Comparison of ENCODE assay signal across 11 cellular contexts in genomic region chr13:33125821-33126570, GRCh38.
DNase-seq lines count a peak whose midpoint lies in the region; ATAC-seq and TF ChIP-seq lines count a peak whose summit lies in the region.
"Had no signal": no experiment of that assay in that cellular context is flagged by ENCODE, and none has a peak within 500 bp of the region (broad histone marks: within the 10 kb centered on the region; RNA-seq: fewer than 3 reads in every experiment).

No MANE protein-coding gene starts in this region.

- no peak overlapping the region for H3K4me3 Mint-ChIP-seq in activated CD4-positive, alpha-beta T cell treated with anti-CD3 and anti-CD28 coated beads, Interleukin-2, amount 10 ng/mL, durations not matched to agents 24 days and 14 days
- no peak overlapping the region for H3K4me3 Mint-ChIP-seq in CD8-positive, alpha-beta T cell
- H3K4me3 Mint-ChIP-seq: natural killer cell had no signal

- H3K9me3 ChIP-seq in colonic mucosa, result no peaks in the 10 kb centered on the region
- no peaks in the 10 kb centered on the region for H3K9me3 ChIP-seq in uterus
- no peaks in the 10 kb centered on the region for H3K9me3 ChIP-seq in CD8-positive, alpha-beta T cell (ENCODE audit: low read length)

- no peak overlapping the region for H3K27ac Mint-ChIP-seq in activated CD4-positive, alpha-beta T cell treated with anti-CD3 and anti-CD28 coated beads, Interleukin-2, amount 10 ng/mL, durations not matched to agents 24 days and 14 days
- no peak overlapping the region for H3K27ac Mint-ChIP-seq in CD8-positive, alpha-beta T cell
- H3K27ac Mint-ChIP-seq: natural killer cell had no signal

- H3K36me3 Mint-ChIP-seq in activated CD4-positive, alpha-beta T cell treated with anti-CD3 and anti-CD28 coated beads, Interleukin-2, amount 10 ng/mL, durations not matched to agents 24 days and 14 days (ENCODE audit: low read depth), result peaks cover 7% of the 10 kb centered on the region
- H3K36me3 Mint-ChIP-seq in CD8-positive, alpha-beta T cell, result no peaks in the 10 kb centered on the region
- H3K36me3 Mint-ChIP-seq: natural killer cell had no signal

- CTCF ChIA-PET in CD8-positive, alpha-beta T cell (lab: Charles Lee), result no interaction called here

- intact Hi-C loops in colonic mucosa (cut with DNase I), result no loop called here
- intact Hi-C loops in lower leg skin (cut with DNase I; ENCODE audit: low total_unique reads), result no loop called here
- intact Hi-C loops in uterus (cut with DNase I; ENCODE audit: low total_unique reads), result no loop called here
- intact Hi-C loops in activated CD4-positive, alpha-beta T cell treated with anti-CD3 and anti-CD28 coated beads, Interleukin-2, amount 10 ng/mL, durations not matched to agents 24 days and 14 days (cut with micrococcal nuclease), result no loop called here
- intact Hi-C loops in CD8-positive, alpha-beta T cell (cut with DNase I, micrococcal nuclease), result no loop called here

- H3K4me3 ChIP-seq in colonic mucosa (no peak overlapping the region), lower leg skin (ENCODE audit: low read depth, poor library complexity, severe bottlenecking) (no peak overlapping the region), uterus (no peak overlapping the region)
- H3K4me3 ChIP-seq in CD8-positive, alpha-beta T cell (ENCODE audit: low read depth, low read length), result no peak overlapping the region

- peaks cover 3% of the 10 kb centered on the region for H3K27me3 Mint-ChIP-seq in activated CD4-positive, alpha-beta T cell treated with anti-CD3 and anti-CD28 coated beads, Interleukin-2, amount 10 ng/mL, durations not matched to agents 24 days and 14 days
- H3K27me3 Mint-ChIP-seq in CD8-positive, alpha-beta T cell (ENCODE audit: low read depth), result peaks cover 7% of the 10 kb centered on the region

- no peak for TF ChIP-seq POLR2A in lower leg skin (IDR thresholded peaks at IDR 0.05)
- no peak for TF ChIP-seq POLR2A in uterus (IDR thresholded peaks at IDR 0.05)

- no peak for ATAC-seq in HG03108 (IDR thresholded peaks at IDR 0.05; ENCODE audit: unreplicated experiment)
- ATAC-seq in CD8-positive, alpha-beta T cell, result no peak
- ATAC-seq: natural killer cell had no signal

- H3K9ac ChIP-seq in colonic mucosa (ENCODE audit: low read depth in 2 of 2, low read length in 2 of 2), result no peak overlapping the region

- no peaks in the 10 kb centered on the region for H3K4me1 ChIP-seq in colonic mucosa
- peaks cover 3 to 10% of the 10 kb centered on the region in 2 donors for H3K4me1 ChIP-seq in uterus
- no peaks in the 10 kb centered on the region for H3K4me1 ChIP-seq in CD8-positive, alpha-beta T cell (ENCODE audit: insufficient read depth, low read length)

- TF ChIP-seq CTCF in colonic mucosa (IDR thresholded peaks at IDR 0.05) (no peak), lower leg skin (IDR thresholded peaks at IDR 0.05) (no peak), uterus (IDR thresholded peaks at IDR 0.05) (no peak)
- TF ChIP-seq CTCF in CD8-positive, alpha-beta T cell (IDR thresholded peaks at IDR 0.05), result no peak

- H3K36me3 ChIP-seq in colonic mucosa, result no peaks in the 10 kb centered on the region
- H3K36me3 ChIP-seq in uterus, result no peaks in the 10 kb centered on the region
- H3K36me3 ChIP-seq in CD8-positive, alpha-beta T cell (ENCODE audit: insufficient read depth, low read length), result no peaks in the 10 kb centered on the region

- H3K9me3 Mint-ChIP-seq in activated CD4-positive, alpha-beta T cell treated with anti-CD3 and anti-CD28 coated beads, Interleukin-2, amount 10 ng/mL, durations not matched to agents 24 days and 14 days, result peaks cover under 1% of the 10 kb centered on the region
- H3K9me3 Mint-ChIP-seq in CD8-positive, alpha-beta T cell, result no peaks in the 10 kb centered on the region

- POLR2A ChIA-PET in CD8-positive, alpha-beta T cell (lab: Charles Lee), result no interaction called here

- peak; percentile 48 for DNase-seq in DMS153 (lab: John Stamatoyannopoulos, UW)
- no peak for DNase-seq in DMS153 treated with DMSO at 0.1 percent for 48 hours (lab: John Stamatoyannopoulos, UW; ENCODE audit: unreplicated experiment)
- DNase-seq in colonic mucosa, result no peak
- peak; percentile 79 to 89 for DNase-seq in lower leg skin (ENCODE audit: low spot score in 2 of 2)
- peak; percentile 70 to 86 for DNase-seq in uterus
- no peak for DNase-seq in activated CD4-positive, alpha-beta T cell treated with anti-CD3 and anti-CD28 coated beads, Interleukin-2, amount 10 ng/mL, durations not matched to agents 24 days and 14 days
- no peak for DNase-seq in CD8-positive, alpha-beta T cell
- DNase-seq: MM.1S, natural killer cell had no signal

- 19 to 45% methylated on average over 10 of the region's 10 CpGs for WGBS in lower leg skin, 2 donors

- H3K27ac ChIP-seq in colonic mucosa (peak overlapping the region; percentile 11), uterus (peak overlapping the region; percentile 70 to 83)
- no peak overlapping the region for H3K27ac ChIP-seq in CD8-positive, alpha-beta T cell (ENCODE audit: low read depth, low read length)
- H3K27ac ChIP-seq: 22Rv1 had no signal

- H3K27me3 ChIP-seq in colonic mucosa (no peaks in the 10 kb centered on the region), uterus (no peaks in the 10 kb centered on the region)
- H3K27me3 ChIP-seq in CD8-positive, alpha-beta T cell (ENCODE audit: insufficient read depth, low read length), result no peaks in the 10 kb centered on the region

- H3K4me1 Mint-ChIP-seq in activated CD4-positive, alpha-beta T cell treated with anti-CD3 and anti-CD28 coated beads, Interleukin-2, amount 10 ng/mL, durations not matched to agents 24 days and 14 days, result peaks cover 6% of the 10 kb centered on the region
- H3K4me1 Mint-ChIP-seq in CD8-positive, alpha-beta T cell (ENCODE audit: low read depth), result no peaks in the 10 kb centered on the region
- H3K4me1 Mint-ChIP-seq: natural killer cell had no signal

Comparison
In these comparisons a context has a peak if more than half of its experiments do, and no peak if none do; other contexts are left out.
1. DNase-seq: peak in DMS153 (single experiment), lower leg skin (2 of 2) and uterus (2 of 2); none in DMS153 treated with DMSO at 0.1 percent for 48 hours (single experiment), colonic mucosa (single experiment), activated CD4-positive, alpha-beta T cell treated with anti-CD3 and anti-CD28 coated beads, Interleukin-2, amount 10 ng/mL, durations not matched to agents 24 days and 14 days (single experiment) and CD8-positive, alpha-beta T cell (0 of 7).